10 cellular contexts compared by ENCODE assay signal in genomic region chr4:157075401-157075800, GRCh38. TPM values are rescaled to one million over a fixed set of nuclear protein-coding genes. Genes with fewer than 3 reads are reported as not detected.
DNase-seq lines count a peak whose midpoint lies in the region; ATAC-seq and TF ChIP-seq lines count a peak whose summit lies in the region.
"Had no signal": no experiment of that assay in that cellular context is flagged by ENCODE, and none has a peak within 500 bp of the region (broad histone marks: within the 10 kb centered on the region; RNA-seq: fewer than 3 reads in every experiment).

No MANE protein-coding gene starts in this region.

- H3K9me3 ChIP-seq in liver (ENCODE audit: control insufficient read depth in 4 of 4, low read length in 3 of 4), result no peaks in the 10 kb centered on the region
- no peaks in the 10 kb centered on the region for H3K9me3 ChIP-seq in subcutaneous abdominal adipose tissue (ENCODE audit: control insufficient read depth in 5 of 5, low read length in 5 of 5)

- ATAC-seq in HG03521 (IDR thresholded peaks at IDR 0.05; ENCODE audit: unreplicated experiment) (no peak), GM21360 (IDR thresholded peaks at IDR 0.05; ENCODE audit: unreplicated experiment) (no peak), GM18873 (IDR thresholded peaks at IDR 0.05; ENCODE audit: low FRiP score, unreplicated experiment) (no peak)

- no peak overlapping the region for H3K9ac ChIP-seq in liver (ENCODE audit: low read depth in 1 of 2, low read length in 2 of 2)
- H3K9ac ChIP-seq in subcutaneous abdominal adipose tissue (ENCODE audit: low read length in 5 of 5), result peak overlapping the region in 1 of 5 donors; percentile 67

- TF ChIP-seq CTCF in choroid plexus epithelial cell (conservative IDR thresholded peaks at IDR 0.05; ENCODE audit: low read depth, low read length) (no peak), liver (IDR thresholded peaks at IDR 0.05; ENCODE audit: low read depth, low read length, missing input control) (no peak)

- WGBS in liver, result 63% methylated on average over 2 of the region's 2 CpGs

- H3K4me3 ChIP-seq in choroid plexus epithelial cell (ENCODE audit: low read depth, low read length) (peak overlapping the region; percentile 79), liver (ENCODE audit: low read depth in 1 of 3, low read length in 3 of 3) (peak overlapping the region; percentile 50 to 81 (median 64)), subcutaneous abdominal adipose tissue (ENCODE audit: low read depth in 1 of 5, low read length in 5 of 5) (peak overlapping the region; percentile 64 to 91 (median 77))

- DNase-seq in HuH-7.5 (ENCODE audit: low spot score), result peak; percentile 29
- no peak for DNase-seq in choroid plexus epithelial cell (ENCODE audit: low read depth)
- DNase-seq in HK-2 (ENCODE audit: unreplicated experiment), result no peak
- DNase-seq: DMS79; effector CD8-positive, alpha-beta T cell had no signal

- H3K27ac ChIP-seq in liver (ENCODE audit: low read depth in 1 of 2, low read length in 2 of 2) (no peak overlapping the region), subcutaneous abdominal adipose tissue (ENCODE audit: low read depth, low read length) (no peak overlapping the region)

- peaks cover 1 to 13% (median 7%) of the 10 kb centered on the region in 4 donors for H3K4me1 ChIP-seq in liver (ENCODE audit: control insufficient read depth in 4 of 4, insufficient read depth in 4 of 4, low read length in 3 of 4)
- peaks cover 0 to 12% (median 9%) of the 10 kb centered on the region in 5 donors for H3K4me1 ChIP-seq in subcutaneous abdominal adipose tissue (ENCODE audit: control insufficient read depth in 5 of 5, insufficient read depth in 5 of 5, low read length in 5 of 5)

- H3K36me3 ChIP-seq in liver (ENCODE audit: control insufficient read depth in 4 of 4, insufficient read depth in 3 of 4, low read depth in 1 of 4, low read length in 3 of 4), result no peaks in the 10 kb centered on the region
- no peaks in the 10 kb centered on the region for H3K36me3 ChIP-seq in subcutaneous abdominal adipose tissue (ENCODE audit: control insufficient read depth in 5 of 5, insufficient read depth in 5 of 5, low read length in 5 of 5)

- TF ChIP-seq RAD21 in liver (IDR thresholded peaks at IDR 0.05), result no peak

- H3K27me3 ChIP-seq in liver (ENCODE audit: control insufficient read depth in 4 of 4, insufficient read depth in 4 of 4, low read length in 3 of 4), result no peaks in the 10 kb centered on the region
- peaks cover 0 to 3% (median 0%) of the 10 kb centered on the region in 5 donors for H3K27me3 ChIP-seq in subcutaneous abdominal adipose tissue (ENCODE audit: control insufficient read depth in 5 of 5, insufficient read depth in 4 of 5, low read length in 5 of 5)

TF ChIP-seq in liver, 16 proteins besides CTCF, POLR2A, EP300 and RAD21:
- no peak for TF ChIP-seq SP1 (IDR thresholded peaks at IDR 0.05)
- TF ChIP-seq, protein P1, sequence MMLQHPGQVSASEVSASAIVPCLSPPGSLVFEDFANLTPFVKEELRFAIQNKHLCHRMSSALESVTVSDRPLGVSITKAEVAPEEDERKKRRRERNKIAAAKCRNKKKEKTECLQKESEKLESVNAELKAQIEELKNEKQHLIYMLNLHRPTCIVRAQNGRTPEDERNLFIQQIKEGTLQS (IDR thresholded peaks at IDR 0.05), result no peak
- no peak for TF ChIP-seq HNF4G (IDR thresholded peaks at IDR 0.05)
- no peak for TF ChIP-seq RXRA (IDR thresholded peaks at IDR 0.05)
- no peak for TF ChIP-seq EGR1 (IDR thresholded peaks at IDR 0.05; ENCODE audit: low read depth in 2 of 2)
- TF ChIP-seq GABPA (IDR thresholded peaks at IDR 0.05 in 1 of 2, conservative IDR thresholded peaks at IDR 0.05 in 1 of 2), result no peak
TF ChIP-seq in liver: peak in this region for 0.

RNA-seq across cellular contexts. Expression of gene GLRB, which starts 0.5 kb away (rescaled TPM):
- 1 to 10 TPM in 1 of 2 donors, under 1 TPM in 1; 0.92 to 2.9 TPM for total RNA-seq in liver
- polyA plus RNA-seq in liver, result under 1 TPM; 0.24 to 0.53 TPM
